25 cellular contexts compared by ENCODE assay signal in genomic region chr15:101530224-101530958, GRCh38. TPM values are rescaled to one million over a fixed set of nuclear protein-coding genes. Genes with fewer than 3 reads are reported as not detected.
DNase-seq lines count a peak whose midpoint lies in the region; ATAC-seq and TF ChIP-seq lines count a peak whose summit lies in the region.
"Had no signal": no experiment of that assay in that cellular context is flagged by ENCODE, and none has a peak within 500 bp of the region (broad histone marks: within the 10 kb centered on the region; RNA-seq: fewer than 3 reads in every experiment).

No MANE protein-coding gene starts in this region.

- intact Hi-C loops in IMR-90 (cut with micrococcal nuclease) = no loop called here

- no peaks in the 10 kb centered on the region for H3K9me3 ChIP-seq in IMR-90 (ENCODE audit: control insufficient read depth, insufficient read depth, low read length)
- H3K9me3 ChIP-seq: ascending aorta had no signal

- no peak overlapping the region for H2BK20ac ChIP-seq in IMR-90 (ENCODE audit: low read depth, low read length)

- DNase-seq in DMS53 (lab: John Stamatoyannopoulos, UW) (peak; percentile 23), DMS53 treated with DMSO at 0.1 percent for 48 hours (lab: John Stamatoyannopoulos, UW; ENCODE audit: unreplicated experiment) (no peak), IMR-90 (no peak), kidney tubule cell (ENCODE audit: low spot score) (peak; percentile 27), renal cortical epithelial cell (ENCODE audit: low read depth) (peak; percentile 36), amniotic stem cell (lab: John Stamatoyannopoulos, UW) (no peak)
- DNase-seq: AML-193; central memory CD4-positive, alpha-beta T cell; COR-L47; effector CD4-positive, alpha-beta T cell; EL; foreskin keratinocyte; NCI-H1694; NCI-H748 treated with DMSO at 0.1 percent for 48 hours; nucleus accumbens; SHP77; stimulated activated CD4-positive, alpha-beta T cell treated with anti-CD3 and anti-CD28 coated beads, Interleukin-4, amount 100 ng/mL, for 1 hour; stimulated activated naive CD4-positive, alpha-beta T cell; T-cell had no signal

- H3K4me2 ChIP-seq in IMR-90 (ENCODE audit: low read depth, low read length) = no peak overlapping the region
- H3K4me2 ChIP-seq: GM23338 had no signal

- POLR2A ChIA-PET in IMR-90 (lab: Charles Lee; ENCODE audit: unreplicated experiment) = no interaction called here

- in situ Hi-C loops in IMR-90 (cut with MboI; ENCODE audit: low sequenced_read_pairs) = no loop called here

- no peak overlapping the region for H2AK9ac ChIP-seq in IMR-90 (replicated peaks; ENCODE audit: low read depth, low read length, poor library complexity)

- H3K27ac ChIP-seq in IMR-90 (ENCODE audit: insufficient read depth, low read length) = no peak overlapping the region
- H3K27ac ChIP-seq: 22Rv1, ascending aorta, foreskin keratinocyte had no signal

- H4K91ac ChIP-seq in IMR-90 (ENCODE audit: insufficient read depth, low read depth, low read length) = no peak overlapping the region

- no peak for TF ChIP-seq CTCF in IMR-90 (conservative IDR thresholded peaks at IDR 0.05; ENCODE audit: low read depth, low read length)

- H3K4me1 ChIP-seq in IMR-90 (ENCODE audit: control insufficient read depth, insufficient read depth, low read length) = no peaks in the 10 kb centered on the region
- H3K4me1 ChIP-seq: ascending aorta, foreskin keratinocyte had no signal

- no peak overlapping the region for H2BK15ac ChIP-seq in IMR-90 (ENCODE audit: low read depth, low read length)

- H3K9me1 ChIP-seq in IMR-90 (ENCODE audit: insufficient read depth, low read length) = no peaks in the 10 kb centered on the region

- H4K5ac ChIP-seq in IMR-90 (ENCODE audit: low read depth, low read length) = no peak overlapping the region

- BruUV-seq in IMR-90 (replicated peaks; lab: Mats Ljungman, UMichigan) = no TSS peak

- no peak overlapping the region for H2BK5ac ChIP-seq in IMR-90 (ENCODE audit: low read depth, low read length, poor library complexity, severe bottlenecking)

- H3K18ac ChIP-seq in IMR-90 (ENCODE audit: low read depth, low read length) = no peak overlapping the region

- no peaks in the 10 kb centered on the region for H3K36me3 ChIP-seq in IMR-90 (ENCODE audit: control insufficient read depth, insufficient read depth, low read length)
- H3K36me3 ChIP-seq: ascending aorta had no signal

- TF ChIP-seq RAD21 in IMR-90 (IDR thresholded peaks at IDR 0.05; ENCODE audit: low read length) = no peak

- CTCF ChIA-PET in IMR-90 (lab: Yijun Ruan, JAX) = no interaction called here

- no peak overlapping the region for H2AK5ac ChIP-seq in IMR-90 (ENCODE audit: low read depth, low read length)

- peaks cover 18% of the 10 kb centered on the region for H3K27me3 ChIP-seq in IMR-90 (ENCODE audit: control insufficient read depth, insufficient read depth, low read length)
- H3K27me3 ChIP-seq: ascending aorta, foreskin keratinocyte had no signal

- no peak overlapping the region for H4K8ac ChIP-seq in IMR-90 (ENCODE audit: low read depth in 2 of 2, low read length in 2 of 2)

- no peak overlapping the region for H3K4me3 ChIP-seq in IMR-90 (ENCODE audit: insufficient read depth, low read depth, low read length)
- H3K4me3 ChIP-seq: ascending aorta, GM23338 had no signal

- no peak overlapping the region for H3K56ac ChIP-seq in IMR-90 (ENCODE audit: extremely low read depth, insufficient read depth, low read length)

- no peaks in the 10 kb centered on the region for H3K79me1 ChIP-seq in IMR-90 (ENCODE audit: low read depth in 1 of 2, low read length in 2 of 2)

- no peaks in the 10 kb centered on the region for H4K20me1 ChIP-seq in IMR-90 (ENCODE audit: insufficient read depth, low read length)

- dilution Hi-C loops in IMR-90 (cut with HindIII; ENCODE audit: low sequenced_read_pairs, unreplicated experiment) = no loop called here

- H3K4ac ChIP-seq in IMR-90 (ENCODE audit: low read depth, low read length) = no peak overlapping the region

- H2BK120ac ChIP-seq in IMR-90 (ENCODE audit: low read depth, low read length) = no peak overlapping the region

- no peak overlapping the region for H3K23ac ChIP-seq in IMR-90 (ENCODE audit: low read depth, low read length)

- no peak overlapping the region for H3K9ac ChIP-seq in IMR-90 (ENCODE audit: low read depth, low read length)

- ATAC-seq in IMR-90 (ENCODE audit: low read depth) (no peak), HG03565 (IDR thresholded peaks at IDR 0.05; ENCODE audit: unreplicated experiment) (no peak), GM21717 (IDR thresholded peaks at IDR 0.05; ENCODE audit: unreplicated experiment) (no peak)
- ATAC-seq: activated naive CD4-positive, alpha-beta T cell treated with anti-CD3 and anti-CD28 coated beads, Interleukin-2, amount 50 U/mL, for 72 hours; foreskin keratinocyte; GM23338; T-cell had no signal

- 81% methylated on average over 9 of the region's 17 CpGs; no CpG with 5 or more reads in 1 of the 2 experiments for WGBS in IMR-90 (ENCODE audit: extremely low coverage in 2 of 2, insufficient read length in 1 of 2), 2 experiments

- TF ChIP-seq POLR2A in IMR-90 (IDR thresholded peaks at IDR 0.05; ENCODE audit: low read depth, low read length) = no peak

- no peak overlapping the region for H3K14ac ChIP-seq in IMR-90 (replicated peaks; ENCODE audit: low read depth, low read length)

- peak overlapping the region; percentile 23 for H2AFZ ChIP-seq in IMR-90 (replicated peaks; ENCODE audit: low read length, poor library complexity)
- H2AFZ ChIP-seq: GM23338 had no signal

TF ChIP-seq in IMR-90, 13 proteins besides CTCF, POLR2A, EP300 and RAD21:
- TF ChIP-seq MXI1 (IDR thresholded peaks at IDR 0.05; ENCODE audit: borderline replicate concordance, low read depth, low read length) (no peak), BHLHE40 (IDR thresholded peaks at IDR 0.05; ENCODE audit: low read depth, low read length) (no peak), RFX5 (IDR thresholded peaks at IDR 0.05; ENCODE audit: low read depth, low read length) (no peak), MAFK (IDR thresholded peaks at IDR 0.05; ENCODE audit: low read depth, low read length) (no peak)

RNA-seq across cellular contexts. Expression of gene PCSK6, which starts 40.9 kb away (rescaled TPM):
- total RNA-seq in IMR-90 (2012; rRNA removed) (not detected in 2 replicates), renal cortical epithelial cell (1.2 and 11.0 TPM in 2 replicates)
- polyA plus RNA-seq in IMR-90 (2012; rRNA removed) = not detected in 2 replicates
- not detected in 2 replicates for polyA plus RNA-seq in IMR-90 (2012; cell fraction: cytosol; rRNA removed)
- polyA plus RNA-seq in IMR-90 (2012; cell fraction: nucleus; rRNA removed; ENCODE audit: low replicate concordance) = not detected in 2 replicates

Comparison
In these comparisons a context has a peak if more than half of its experiments do, and no peak if none do; other contexts are left out.
1. DNase-seq: peak in DMS53 (single experiment), kidney tubule cell (single experiment) and renal cortical epithelial cell (single experiment); none in DMS53 treated with DMSO at 0.1 percent for 48 hours (single experiment), IMR-90 (single experiment) and amniotic stem cell (single experiment).